Comparison of ENCODE assay signal across 9 cellular contexts in genomic region chr7:130485734-130486113, GRCh38. TPM values are rescaled to one million over a fixed set of nuclear protein-coding genes. Genes with fewer than 3 reads are reported as not detected.
DNase-seq lines count a peak whose midpoint lies in the region; ATAC-seq, FAIRE-seq and TF ChIP-seq lines count a peak whose summit lies in the region.
"Had no signal": no experiment of that assay in that cellular context is flagged by ENCODE, and none has a peak within 500 bp of the region (broad histone marks: within the 10 kb centered on the region; RNA-seq: fewer than 3 reads in every experiment).

No MANE protein-coding gene starts in this region.

- H3K27me3 ChIP-seq in DOHH2 (ENCODE audit: control insufficient read depth, low read length): peaks cover 72% of the 10 kb centered on the region
- no peaks in the 10 kb centered on the region for H3K27me3 ChIP-seq in PC-3 (ENCODE audit: low read length)
- H3K27me3 ChIP-seq in pancreas: no peaks in the 10 kb centered on the region
- H3K27me3 ChIP-seq in osteoblast (ENCODE audit: insufficient read depth, low read length): peaks cover 4% of the 10 kb centered on the region

- peak overlapping the region; percentile 72 for H3K4me2 ChIP-seq in DOHH2 (ENCODE audit: low read length)
- H3K4me2 ChIP-seq in PC-3 (ENCODE audit: low read length): peak overlapping the region; percentile 97
- H3K4me2 ChIP-seq in osteoblast (ENCODE audit: insufficient read depth, low read length): no peak overlapping the region

- no peaks in the 10 kb centered on the region for H3K9me2 ChIP-seq in DOHH2 (replicated peaks; ENCODE audit: control insufficient read depth, low read length)
- H3K9me2 ChIP-seq in PC-3 (replicated peaks; ENCODE audit: low read length): no peaks in the 10 kb centered on the region

- peaks cover 13% of the 10 kb centered on the region for H3K4me1 ChIP-seq in DOHH2 (ENCODE audit: control insufficient read depth, low read length)
- peaks cover 14% of the 10 kb centered on the region for H3K4me1 ChIP-seq in PC-3 (ENCODE audit: insufficient read depth, low read length)
- H3K4me1 ChIP-seq in pancreas: peaks cover 0 to 36% (median 0%) of the 10 kb centered on the region in 3 donors
- H3K4me1 ChIP-seq in osteoblast (ENCODE audit: insufficient read depth, low read length): peaks cover 31% of the 10 kb centered on the region

- H3K4me3 ChIP-seq in DOHH2 (ENCODE audit: low read length) (peak overlapping the region; percentile 69; the same call in 1 of the 2 replicates), PC-3 (ENCODE audit: low read length) (peak overlapping the region; percentile 76), pancreas (peak overlapping the region; percentile 7 to 58 (median 53)), osteoblast (ENCODE audit: insufficient read depth, low read length) (no peak overlapping the region)

- POLR2A ChIA-PET in PC-3 (lab: Charles Lee; ENCODE audit: unreplicated experiment): no interaction called here

- CTCF ChIA-PET in PC-3 (lab: Charles Lee): no interaction called here

- ATAC-seq in PC-3: no peak
- ATAC-seq in effector memory CD8-positive, alpha-beta T cell (replicated peaks): no peak
- ATAC-seq in pancreas: peak in 2 of 4 donors; percentile 4 to 6
- no peak for ATAC-seq in HG02938 (IDR thresholded peaks at IDR 0.05; ENCODE audit: unreplicated experiment)

- no peak overlapping the region for H3K27ac Mint-ChIP-seq in effector memory CD8-positive, alpha-beta T cell

- H3K4me3 Mint-ChIP-seq in effector memory CD8-positive, alpha-beta T cell: peak overlapping the region; percentile 84 to 87

- no peak for FAIRE-seq in pancreas (lab: Jason Lieb, UNC)

- TF ChIP-seq CTCF in DOHH2 (IDR thresholded peaks at IDR 0.05; ENCODE audit: low read depth, low read length, poor library complexity, severe bottlenecking) (no peak), PC-3 (conservative IDR thresholded peaks at IDR 0.05; ENCODE audit: low read depth, low read length) (no peak), pancreas (IDR thresholded peaks at IDR 0.05) (no peak), osteoblast (IDR thresholded peaks at IDR 0.05; ENCODE audit: extremely low read depth, low read depth, low read length) (no peak)

- H3K36me3 ChIP-seq in DOHH2 (ENCODE audit: control insufficient read depth, low read length) (no peaks in the 10 kb centered on the region), PC-3 (ENCODE audit: low read depth, low read length) (no peaks in the 10 kb centered on the region), pancreas (no peaks in the 10 kb centered on the region), osteoblast (ENCODE audit: insufficient read depth, low read length) (no peaks in the 10 kb centered on the region)

- BruUV-seq in PC-3 (replicated peaks; lab: Mats Ljungman, UMichigan): TSS peak; percentile 27

- H3K4me1 Mint-ChIP-seq in effector memory CD8-positive, alpha-beta T cell (ENCODE audit: low read depth in 2 of 2): peaks cover 16 to 21% of the 10 kb centered on the region in 2 donors

- no peaks in the 10 kb centered on the region for H3F3A ChIP-seq in DOHH2 (ENCODE audit: control insufficient read depth, insufficient read depth)
- H3F3A ChIP-seq in PC-3 (ENCODE audit: low read length, unreplicated experiment): no peaks in the 10 kb centered on the region

- H3K27ac ChIP-seq in DOHH2 (ENCODE audit: low read depth, low read length): no peak overlapping the region
- H3K27ac ChIP-seq in PC-3 (ENCODE audit: low read length): no peak overlapping the region
- peak overlapping the region in 3 of 4 donors; percentile 62 to 87 (median 80) for H3K27ac ChIP-seq in pancreas
- no peak overlapping the region for H3K27ac ChIP-seq in osteoblast (ENCODE audit: low read depth, low read length)

- H3K79me2 ChIP-seq in DOHH2 (ENCODE audit: control insufficient read depth, low read length) (no peaks in the 10 kb centered on the region), PC-3 (ENCODE audit: low read length) (peaks cover 40% of the 10 kb centered on the region), osteoblast (ENCODE audit: insufficient read depth, low read length) (no peaks in the 10 kb centered on the region)

- 42 to 44% methylated on average over 11 of the region's 11 CpGs for WGBS in pancreas, 2 donors

- H3K9me3 ChIP-seq in DOHH2 (ENCODE audit: control insufficient read depth, insufficient read depth, low read length) (no peaks in the 10 kb centered on the region), PC-3 (ENCODE audit: low read length) (no peaks in the 10 kb centered on the region), pancreas (no peaks in the 10 kb centered on the region), osteoblast (ENCODE audit: low read depth, low read length) (no peaks in the 10 kb centered on the region)

- peak overlapping the region; percentile 99 for H2AFZ ChIP-seq in PC-3 (ENCODE audit: low read length)
- no peak overlapping the region for H2AFZ ChIP-seq in osteoblast (ENCODE audit: low read length)

- intact Hi-C loops in PC-3 (cut with micrococcal nuclease) (loop anchor here (2.0 to 5.0 kb wide), 2 partner anchors 63 to 129 kb away; no protein-coding TSS in a partner anchor), pancreas (cut with DNase I) (no loop called here)

- peaks cover 58 to 90% of the 10 kb centered on the region in 2 donors for H3K27me3 Mint-ChIP-seq in effector memory CD8-positive, alpha-beta T cell

- no peaks in the 10 kb centered on the region for H4K20me1 ChIP-seq in DOHH2 (ENCODE audit: control insufficient read depth, insufficient read depth, low read depth, low read length)
- H4K20me1 ChIP-seq in PC-3 (ENCODE audit: low read length): no peaks in the 10 kb centered on the region
- no peaks in the 10 kb centered on the region for H4K20me1 ChIP-seq in osteoblast (ENCODE audit: insufficient read depth, low read length)

- DNase-seq in PC-3 (no peak), pancreas (no peak), osteoblast (ENCODE audit: insufficient read length, low spot score, missing footprints) (no peak), SW480 (ENCODE audit: low spot score) (no peak), KG1 (lab: John Stamatoyannopoulos, UW) (no peak)
- no peak for DNase-seq in effector memory CD8-positive, alpha-beta T cell
- DNase-seq: DND-41 had no signal

- H3K36me3 Mint-ChIP-seq in effector memory CD8-positive, alpha-beta T cell (ENCODE audit: insufficient read depth): no peaks in the 10 kb centered on the region

- H3K9ac ChIP-seq in PC-3 (ENCODE audit: low read length): peak overlapping the region; percentile 80

- H3K9me3 Mint-ChIP-seq in effector memory CD8-positive, alpha-beta T cell: no peaks in the 10 kb centered on the region

RNA-seq across cellular contexts. Expression of gene MEST, which starts 6.2 kb away (rescaled TPM):
- total RNA-seq in PC-3 (2014; rRNA removed) (21.1 and 25.2 TPM in 2 replicates), pancreas (10 to 100 TPM; 23.5 to 56.4 (median 33.0) TPM), osteoblast (330 and 347 TPM in 2 replicates)
- 10 to 100 TPM; 17.0 to 21.2 TPM for polyA plus RNA-seq in pancreas

RNA-seq across cellular contexts. Expression of gene CEP41, which starts 44.9 kb away (rescaled TPM):
- total RNA-seq in PC-3 (2014; rRNA removed) (10.4 and 10.7 TPM in 2 replicates), pancreas (10 to 100 TPM in 1 of 6 donors, 1 to 10 TPM in 5; 3.5 to 10.3 (median 4.5) TPM), osteoblast (9.1 and 9.8 TPM in 2 replicates)
- polyA plus RNA-seq in pancreas: 1 to 10 TPM; 1.8 to 4.9 TPM

Comparison
In these comparisons a context has a peak if more than half of its experiments do, and no peak if none do; other contexts are left out.
1. H3K27ac ChIP-seq: peak in pancreas (3 of 4); none in DOHH2 (single experiment), PC-3 (single experiment) and osteoblast (single experiment).